8 cellular contexts compared by ENCODE assay signal in the genomic region with DNA sequence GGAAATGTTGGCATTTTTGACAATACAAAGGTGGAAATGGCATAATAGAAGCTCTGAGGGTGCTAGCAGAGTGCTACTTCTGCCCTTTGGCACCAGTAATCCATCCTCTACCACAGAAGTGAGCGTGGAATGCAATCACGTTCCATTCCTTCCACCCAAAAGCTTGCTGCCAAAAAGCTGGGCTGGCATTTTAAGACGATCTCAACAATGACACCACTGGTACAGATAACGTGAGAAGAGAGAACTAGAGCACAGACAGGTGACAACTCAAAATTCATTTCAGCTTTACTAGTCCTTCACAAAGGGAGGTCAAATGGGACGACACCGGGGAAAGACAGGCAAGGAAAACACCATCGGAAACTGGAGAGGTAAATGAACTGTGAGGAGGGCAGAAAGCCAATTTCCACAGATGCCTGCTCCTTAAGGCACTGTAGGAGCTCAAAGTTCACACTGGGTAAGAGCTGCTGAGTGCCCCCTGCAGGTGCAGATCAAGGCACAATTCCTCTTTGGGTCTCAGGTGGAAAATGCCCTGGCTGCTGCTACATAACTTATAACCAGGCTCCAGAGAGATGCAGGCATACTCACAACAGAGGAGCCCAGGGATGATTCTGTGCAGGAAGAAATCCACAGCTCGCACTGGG. TPM values are rescaled to one million over a fixed set of nuclear protein-coding genes. Genes with fewer than 3 reads are reported as not detected.
DNase-seq lines count a peak whose midpoint lies in the region; ATAC-seq and TF ChIP-seq lines count a peak whose summit lies in the region.

No MANE protein-coding gene starts in this region.

- no peak overlapping the region for H3K9ac ChIP-seq in IMR-90 (ENCODE audit: low read depth, low read length)

- H2BK5ac ChIP-seq in IMR-90 (ENCODE audit: low read depth, low read length, poor library complexity, severe bottlenecking), result no peak overlapping the region

- in situ Hi-C loops in IMR-90 (cut with MboI; ENCODE audit: low sequenced_read_pairs), result no loop called here

- H3K27ac ChIP-seq in IMR-90 (ENCODE audit: insufficient read depth, low read length), result no peak overlapping the region

- H2AK9ac ChIP-seq in IMR-90 (replicated peaks; ENCODE audit: low read depth, low read length, poor library complexity), result no peak overlapping the region

- no peak overlapping the region for H2AFZ ChIP-seq in IMR-90 (replicated peaks; ENCODE audit: low read length, poor library complexity)

- peak overlapping the region; percentile 29; the same call in 1 of the 2 replicates for H3K14ac ChIP-seq in IMR-90 (replicated peaks; ENCODE audit: low read depth, low read length)

- H4K8ac ChIP-seq in IMR-90 (ENCODE audit: low read depth in 2 of 2, low read length in 2 of 2), result 0 out of 4 replicates have a peak overlapping the region, but pooled peaks of 1 of the 2 experiments have one; percentile 17

- no peak overlapping the region for H3K4me3 ChIP-seq in IMR-90 (ENCODE audit: insufficient read depth, low read depth, low read length)

- no peak for TF ChIP-seq RAD21 in IMR-90 (IDR thresholded peaks at IDR 0.05; ENCODE audit: low read length)

- H3K36me3 Mint-ChIP-seq in activated T-helper 17 cell treated with anti-CD3 and anti-CD28 coated beads, Interleukin-2, amount 50 U/mL, for 72 hours (ENCODE audit: low read depth), result peaks cover 45% of the 10 kb centered on the region

- H3K4me1 Mint-ChIP-seq in activated T-helper 17 cell treated with anti-CD3 and anti-CD28 coated beads, Interleukin-2, amount 50 U/mL, for 72 hours, result peaks cover 23% of the 10 kb centered on the region

- no peak for TF ChIP-seq POLR2A in IMR-90 (IDR thresholded peaks at IDR 0.05; ENCODE audit: low read depth, low read length)

- peaks cover 39 to 75% of the 10 kb centered on the region in 2 experiments for H3K79me1 ChIP-seq in IMR-90 (ENCODE audit: low read depth in 1 of 2, low read length in 2 of 2)

- H3K9me1 ChIP-seq in IMR-90 (ENCODE audit: insufficient read depth, low read length), result peaks cover 27% of the 10 kb centered on the region

- no peak overlapping the region for H3K18ac ChIP-seq in IMR-90 (ENCODE audit: low read depth, low read length)

- no TSS peak for BruUV-seq in IMR-90 (replicated peaks; lab: Mats Ljungman, UMichigan)

- POLR2A ChIA-PET in IMR-90 (lab: Charles Lee; ENCODE audit: unreplicated experiment), result interaction anchor here (0.6 kb wide), 1 partner anchor 246 kb away, joined by 4 read pairs; no protein-coding TSS in a partner anchor

- no peak overlapping the region for H3K4me3 Mint-ChIP-seq in activated T-helper 17 cell treated with anti-CD3 and anti-CD28 coated beads, Interleukin-2, amount 50 U/mL, for 72 hours

- H3K4me2 ChIP-seq in IMR-90 (ENCODE audit: low read depth, low read length), result no peak overlapping the region

- H2BK120ac ChIP-seq in IMR-90 (ENCODE audit: low read depth, low read length), result 0 out of 2 replicates have a peak overlapping the region, but pooled peaks have one; percentile 24

- peak overlapping the region; percentile 11; the same call in 1 of the 2 replicates for H3K4ac ChIP-seq in IMR-90 (ENCODE audit: low read depth, low read length)

- WGBS in IMR-90 (ENCODE audit: extremely low coverage in 2 of 2, insufficient read length in 1 of 2), 2 experiments, result no CpG with 5 or more reads among the region's 8 CpGs

- H2BK15ac ChIP-seq in IMR-90 (ENCODE audit: low read depth, low read length), result no peak overlapping the region

- CTCF ChIA-PET in IMR-90 (lab: Yijun Ruan, JAX), result interaction anchor here (0.8 kb wide), 2 partner anchors 50 to 78 kb away, joined by 3 read pairs; no protein-coding TSS in a partner anchor

- dilution Hi-C loops in IMR-90 (cut with HindIII; ENCODE audit: low sequenced_read_pairs, unreplicated experiment), result no loop called here

- peak overlapping the region; percentile 13; the same call in 1 of the 2 replicates for H3K23ac ChIP-seq in IMR-90 (ENCODE audit: low read depth, low read length)

- peaks cover 29% of the 10 kb centered on the region for H4K20me1 ChIP-seq in IMR-90 (ENCODE audit: insufficient read depth, low read length)

- H3K27me3 Mint-ChIP-seq in activated T-helper 17 cell treated with anti-CD3 and anti-CD28 coated beads, Interleukin-2, amount 50 U/mL, for 72 hours, result no peaks in the 10 kb centered on the region

- peaks cover 31% of the 10 kb centered on the region for H3K4me1 ChIP-seq in IMR-90 (ENCODE audit: control insufficient read depth, insufficient read depth, low read length)

- H3K27me3 ChIP-seq in IMR-90 (ENCODE audit: control insufficient read depth, insufficient read depth, low read length), result no peaks in the 10 kb centered on the region

- H3K56ac ChIP-seq in IMR-90 (ENCODE audit: extremely low read depth, insufficient read depth, low read length), result no peak overlapping the region

- intact Hi-C loops in IMR-90 (cut with micrococcal nuclease), result no loop called here

- ATAC-seq in IMR-90 (ENCODE audit: low read depth) (peak; percentile 27), GM19455 (IDR thresholded peaks at IDR 0.05; ENCODE audit: unreplicated experiment) (no peak), HG03196 (IDR thresholded peaks at IDR 0.05; ENCODE audit: unreplicated experiment) (no peak)
- ATAC-seq in activated T-helper 17 cell treated with anti-CD3 and anti-CD28 coated beads, Interleukin-2, amount 50 U/mL, for 72 hours (replicated peaks), result no peak

- H2BK20ac ChIP-seq in IMR-90 (ENCODE audit: low read depth, low read length), result no peak overlapping the region

- no peak overlapping the region for H4K5ac ChIP-seq in IMR-90 (ENCODE audit: low read depth, low read length)

- H3K27ac Mint-ChIP-seq in activated T-helper 17 cell treated with anti-CD3 and anti-CD28 coated beads, Interleukin-2, amount 50 U/mL, for 72 hours, result peak overlapping the region; percentile 61

- peak; percentile 10 for TF ChIP-seq CTCF in AG09319 (IDR thresholded peaks at IDR 0.05; ENCODE audit: low read depth, low read length)
- TF ChIP-seq CTCF in IMR-90 (conservative IDR thresholded peaks at IDR 0.05; ENCODE audit: low read depth, low read length), result no peak

- H3K36me3 ChIP-seq in IMR-90 (ENCODE audit: control insufficient read depth, insufficient read depth, low read length), result no peaks in the 10 kb centered on the region

- no peaks in the 10 kb centered on the region for H3K9me3 Mint-ChIP-seq in activated T-helper 17 cell treated with anti-CD3 and anti-CD28 coated beads, Interleukin-2, amount 50 U/mL, for 72 hours

- no peak overlapping the region; the same call in 1 of the 2 replicates for H2AK5ac ChIP-seq in IMR-90 (ENCODE audit: low read depth, low read length)

- no peak for DNase-seq in AG09319 (ENCODE audit: extremely low read depth, low read depth)
- no peak for DNase-seq in IMR-90
- peak; percentile 64 for DNase-seq in kidney tubule cell (ENCODE audit: low spot score)
- no peak for DNase-seq in stimulated activated CD4-positive, alpha-beta T cell treated with anti-CD3 and anti-CD28 coated beads, Interleukin-12 subunit alpha, Interleukin-12 subunit beta, amount 100 ng/mL, for 4 hours
- DNase-seq in stimulated activated CD4-positive, alpha-beta T cell treated with anti-CD3 and anti-CD28 coated beads, Interleukin-1b, Interleukin-23, amount 100 ng/mL, for 48 hours, result no peak

- H3K9me3 ChIP-seq in IMR-90 (ENCODE audit: control insufficient read depth, insufficient read depth, low read length), result no peaks in the 10 kb centered on the region

- peak overlapping the region; percentile 43; the same call in 1 of the 2 replicates for H4K91ac ChIP-seq in IMR-90 (ENCODE audit: insufficient read depth, low read depth, low read length)

TF ChIP-seq in IMR-90, 13 proteins besides CTCF, POLR2A, EP300 and RAD21:
- TF ChIP-seq BHLHE40 (IDR thresholded peaks at IDR 0.05; ENCODE audit: low read depth, low read length) (peak; percentile 24; the same call in 1 of the 2 replicates), NFE2L2 (IDR thresholded peaks at IDR 0.05; ENCODE audit: low read depth, low read length) (no peak), RCOR1 (IDR thresholded peaks at IDR 0.05; ENCODE audit: insufficient replicate concordance, low read length) (no peak)

RNA-seq across cellular contexts. Expression of a gene that starts 50.7 kb away (rescaled TPM):
- total RNA-seq in IMR-90 (2012; rRNA removed), result under 0.01 TPM in 2 replicates
- not detected in 2 replicates for polyA plus RNA-seq in IMR-90 (2012; rRNA removed)
- polyA plus RNA-seq in IMR-90 (2012; cell fraction: cytosol; rRNA removed), result not detected in 2 replicates
- polyA plus RNA-seq in IMR-90 (2012; cell fraction: nucleus; rRNA removed; ENCODE audit: low replicate concordance), result not detected in 2 replicates
- total RNA-seq in activated T-helper 17 cell treated with anti-CD3 and anti-CD28 coated beads, Interleukin-2, amount 50 U/mL, for 72 hours, result not detected
